Comparison of ENCODE assay signal across 9 cellular contexts in genomic region chr16:88331989-88332920, GRCh38. TPM values are rescaled to one million over a fixed set of nuclear protein-coding genes. Genes with fewer than 3 reads are reported as not detected.
A peak's percentile ranks its signal among the peaks of the same experiment; 100 is the strongest.
DNase-seq lines count a peak whose midpoint lies in the region; ATAC-seq and TF ChIP-seq lines count a peak whose summit lies in the region.
"Had no signal": no experiment of that assay in that cellular context is flagged by ENCODE, and none has a peak within 500 bp of the region (broad histone marks: within the 10 kb centered on the region; RNA-seq: fewer than 3 reads in every experiment).

No MANE protein-coding gene starts in this region.

- no peak for TF ChIP-seq POLR2A in suprapubic skin (IDR thresholded peaks at IDR 0.05)

- peaks cover 6% of the 10 kb centered on the region for H3K27me3 Mint-ChIP-seq in activated CD8-positive, alpha-beta T cell treated with anti-CD3 and anti-CD28 coated beads for 36 hours

- H3K36me3 Mint-ChIP-seq in activated CD8-positive, alpha-beta T cell treated with anti-CD3 and anti-CD28 coated beads for 36 hours (ENCODE audit: low read depth), result no peaks in the 10 kb centered on the region

- no peaks in the 10 kb centered on the region for H3K9me3 ChIP-seq in HEK293 (ENCODE audit: control insufficient read depth, insufficient read depth, low read depth, low read length)
- H3K9me3 ChIP-seq in ascending aorta, result no peaks in the 10 kb centered on the region
- H3K9me3 ChIP-seq in suprapubic skin, result no peaks in the 10 kb centered on the region
- no peaks in the 10 kb centered on the region for H3K9me3 ChIP-seq in BE2C
- H3K9me3 ChIP-seq in OCI-LY7 (ENCODE audit: low read length), result no peaks in the 10 kb centered on the region

- BruUV-seq in OCI-LY7 (replicated peaks; lab: Mats Ljungman, UMichigan), result no TSS peak

- WGBS in suprapubic skin, result 41% methylated on average over 19 of the region's 23 CpGs

- POLR2A ChIA-PET in HEK293 (lab: Yijun Ruan, JAX), result no interaction called here
- POLR2A ChIA-PET in activated CD8-positive, alpha-beta T cell treated with anti-CD3 and anti-CD28 coated beads for 36 hours (lab: Charles Lee), result no interaction called here
- POLR2A ChIA-PET in OCI-LY7 (lab: Charles Lee), result no interaction called here

- H3K9me3 Mint-ChIP-seq in activated CD8-positive, alpha-beta T cell treated with anti-CD3 and anti-CD28 coated beads for 36 hours, result peaks cover 9% of the 10 kb centered on the region

- no peak overlapping the region for H2AFZ ChIP-seq in OCI-LY7 (ENCODE audit: low read length)

- TF ChIP-seq EP300 in suprapubic skin (IDR thresholded peaks at IDR 0.05), result no peak

- no peaks in the 10 kb centered on the region for H3K4me1 ChIP-seq in HEK293 (ENCODE audit: control insufficient read depth, insufficient read depth, low read length)
- peaks cover 8 to 9% of the 10 kb centered on the region in 2 donors for H3K4me1 ChIP-seq in ascending aorta
- peaks cover 17% of the 10 kb centered on the region for H3K4me1 ChIP-seq in suprapubic skin
- no peaks in the 10 kb centered on the region for H3K4me1 ChIP-seq in BE2C
- H3K4me1 ChIP-seq in OCI-LY7 (ENCODE audit: insufficient read depth, low read length, poor library complexity, severe bottlenecking), result no peaks in the 10 kb centered on the region

- no peaks in the 10 kb centered on the region for H3K79me2 ChIP-seq in OCI-LY7 (ENCODE audit: insufficient read depth, low read depth, low read length)

- TF ChIP-seq CTCF in HEK293 (tag by site-specific recombination; IDR thresholded peaks at IDR 0.05), result no peak
- TF ChIP-seq CTCF in ascending aorta (IDR thresholded peaks at IDR 0.05), result no peak
- TF ChIP-seq CTCF in suprapubic skin (IDR thresholded peaks at IDR 0.05), result no peak
- TF ChIP-seq CTCF in activated CD8-positive, alpha-beta T cell treated with anti-CD3 and anti-CD28 coated beads for 36 hours (IDR thresholded peaks at IDR 0.05), result no peak
- TF ChIP-seq CTCF in BE2C (IDR thresholded peaks at IDR 0.05; ENCODE audit: low read depth, low read length), result no peak
- TF ChIP-seq CTCF in OCI-LY7 (conservative IDR thresholded peaks at IDR 0.05; ENCODE audit: low read length), result no peak

- H3K27ac Mint-ChIP-seq in activated CD8-positive, alpha-beta T cell treated with anti-CD3 and anti-CD28 coated beads for 36 hours, result no peak overlapping the region
- H3K27ac Mint-ChIP-seq: dendritic cell treated with granulocyte-macrophage colony-stimulating factor and Interleukin-4, amounts not matched to agents 40 ng/mL and 50 ng/mL, for 4 days had no signal

- no peaks in the 10 kb centered on the region for H3K27me3 ChIP-seq in ascending aorta
- no peaks in the 10 kb centered on the region for H3K27me3 ChIP-seq in suprapubic skin
- H3K27me3 ChIP-seq in BE2C, result no peaks in the 10 kb centered on the region

- CTCF ChIA-PET in HEK293 (lab: Yijun Ruan, JAX) (interaction anchor here (1.0 kb wide), 1 partner anchor 46 kb away, joined by 3 read pairs; no protein-coding TSS in a partner anchor), OCI-LY7 (lab: Charles Lee; ENCODE audit: unreplicated experiment) (no interaction called here)
- CTCF ChIA-PET in activated CD8-positive, alpha-beta T cell treated with anti-CD3 and anti-CD28 coated beads for 36 hours (lab: Charles Lee), result no interaction called here

- no peaks in the 10 kb centered on the region for H4K20me1 ChIP-seq in OCI-LY7 (ENCODE audit: insufficient read depth, low read length)

- no peak for ATAC-seq in activated CD8-positive, alpha-beta T cell treated with anti-CD3 and anti-CD28 coated beads for 36 hours

- H3K4me3 ChIP-seq in HEK293 (ENCODE audit: low read depth, low read length), result no peak overlapping the region
- H3K4me3 ChIP-seq in ascending aorta, result no peak overlapping the region
- H3K4me3 ChIP-seq in suprapubic skin, result peak overlapping the region; percentile 5
- H3K4me3 ChIP-seq in BE2C (ENCODE audit: low read depth, low read length), result no peak overlapping the region
- no peak overlapping the region for H3K4me3 ChIP-seq in OCI-LY7 (ENCODE audit: low read depth, low read length, poor library complexity, severe bottlenecking)

- no peaks in the 10 kb centered on the region for H3K36me3 ChIP-seq in HEK293 (ENCODE audit: control insufficient read depth in 2 of 2, insufficient read depth in 1 of 2, low read length in 2 of 2)
- H3K36me3 ChIP-seq in ascending aorta, result no peaks in the 10 kb centered on the region
- H3K36me3 ChIP-seq in suprapubic skin, result no peaks in the 10 kb centered on the region
- no peaks in the 10 kb centered on the region for H3K36me3 ChIP-seq in BE2C
- H3K36me3 ChIP-seq in OCI-LY7 (ENCODE audit: insufficient read depth, low read length), result no peaks in the 10 kb centered on the region

- peaks cover 7% of the 10 kb centered on the region for H3K4me1 Mint-ChIP-seq in activated CD8-positive, alpha-beta T cell treated with anti-CD3 and anti-CD28 coated beads for 36 hours (ENCODE audit: low read depth)

- intact Hi-C loops in ascending aorta (cut with DNase I), result no loop called here
- intact Hi-C loops in activated CD8-positive, alpha-beta T cell treated with anti-CD3 and anti-CD28 coated beads for 36 hours (cut with micrococcal nuclease), result no loop called here
- intact Hi-C loops in OCI-LY7 (cut with micrococcal nuclease; ENCODE audit: unreplicated experiment), result no loop called here

- H3K27ac ChIP-seq in HEK293 (ENCODE audit: extremely low read depth, low read depth, low read length) (no peak overlapping the region), ascending aorta (peak overlapping the region; percentile 47 to 48), suprapubic skin (peak overlapping the region; percentile 54), OCI-LY7 (ENCODE audit: low read depth, low read length, poor library complexity, severe bottlenecking) (no peak overlapping the region)

- peak; percentile 31 to 90 for DNase-seq in ascending aorta (ENCODE audit: low spot score in 2 of 2)
- DNase-seq in hepatic stellate cell (ENCODE audit: low spot score), result peak; percentile 97
- peak in 1 of 2 donors; percentile 91 for DNase-seq in suprapubic skin (ENCODE audit: low spot score in 2 of 2)
- no peak for DNase-seq in activated CD4-positive, alpha-beta T cell treated with anti-CD3 and anti-CD28 coated beads for 1 hour
- no peak for DNase-seq in activated CD8-positive, alpha-beta T cell treated with anti-CD3 and anti-CD28 coated beads for 36 hours
- no peak for DNase-seq in BE2C
- DNase-seq in OCI-LY7 (ENCODE audit: low spot score), result no peak

- H3K4me2 ChIP-seq in OCI-LY7 (ENCODE audit: low read length), result no peak overlapping the region

- H3K9me2 ChIP-seq in OCI-LY7 (ENCODE audit: insufficient read depth, low read length), result no peaks in the 10 kb centered on the region

- H3K4me3 Mint-ChIP-seq in activated CD8-positive, alpha-beta T cell treated with anti-CD3 and anti-CD28 coated beads for 36 hours, result no peak overlapping the region

TF ChIP-seq in HEK293, 187 proteins besides CTCF, POLR2A, EP300 and RAD21:
- TF ChIP-seq, protein P1, sequence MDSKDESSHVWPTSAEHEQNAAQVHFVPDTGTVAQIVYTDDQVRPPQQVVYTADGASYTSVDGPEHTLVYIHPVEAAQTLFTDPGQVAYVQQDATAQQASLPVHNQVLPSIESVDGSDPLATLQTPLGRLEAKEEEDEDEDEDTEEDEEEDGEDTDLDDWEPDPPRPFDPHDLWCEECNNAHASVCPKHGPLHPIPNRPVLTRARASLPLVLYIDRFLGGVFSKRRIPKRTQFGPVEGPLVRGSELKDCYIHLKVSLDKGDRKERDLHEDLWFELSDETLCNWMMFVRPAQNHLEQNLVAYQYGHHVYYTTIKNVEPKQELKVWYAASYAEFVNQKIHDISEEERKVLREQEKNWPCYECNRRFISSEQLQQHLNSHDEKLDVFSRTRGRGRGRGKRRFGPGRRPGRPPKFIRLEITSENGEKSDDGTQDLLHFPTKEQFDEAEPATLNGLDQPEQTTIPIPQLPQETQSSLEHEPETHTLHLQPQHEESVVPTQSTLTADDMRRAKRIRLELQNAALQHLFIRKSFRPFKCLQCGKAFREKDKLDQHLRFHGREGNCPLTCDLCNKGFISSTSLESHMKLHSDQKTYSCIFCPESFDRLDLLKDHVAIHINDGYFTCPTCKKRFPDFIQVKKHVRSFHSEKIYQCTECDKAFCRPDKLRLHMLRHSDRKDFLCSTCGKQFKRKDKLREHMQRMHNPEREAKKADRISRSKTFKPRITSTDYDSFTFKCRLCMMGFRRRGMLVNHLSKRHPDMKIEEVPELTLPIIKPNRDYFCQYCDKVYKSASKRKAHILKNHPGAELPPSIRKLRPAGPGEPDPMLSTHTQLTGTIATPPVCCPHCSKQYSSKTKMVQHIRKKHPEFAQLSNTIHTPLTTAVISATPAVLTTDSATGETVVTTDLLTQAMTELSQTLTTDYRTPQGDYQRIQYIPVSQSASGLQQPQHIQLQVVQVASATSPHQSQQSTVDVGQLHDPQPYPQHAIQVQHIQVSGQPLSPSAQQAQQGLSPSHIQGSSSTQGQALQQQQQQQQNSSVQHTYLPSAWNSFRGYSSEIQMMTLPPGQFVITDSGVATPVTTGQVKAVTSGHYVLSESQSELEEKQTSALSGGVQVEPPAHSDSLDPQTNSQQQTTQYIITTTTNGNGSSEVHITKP (tag by site-specific recombination; IDR thresholded peaks at IDR 0.05), result peak; percentile 57
- no peak for TF ChIP-seq ZNF449 (tag by site-specific recombination; IDR thresholded peaks at IDR 0.05)

RNA-seq across cellular contexts. Expression of gene ZNF469, which starts 50.5 kb away (rescaled TPM):
- total RNA-seq in ascending aorta, result 3.0 TPM
- under 1 TPM; 0.24 to 0.55 (median 0.41) TPM for total RNA-seq in suprapubic skin
- under 1 TPM; 0.45 to 0.56 TPM for total RNA-seq in activated CD8-positive, alpha-beta T cell treated with anti-CD3 and anti-CD28 coated beads for 36 hours
- polyA plus RNA-seq in BE2C (2012; ENCODE audit: insufficient read depth, insufficient read length, low read depth), result not detected
- under 0.01 TPM in 1 of 2 replicates, not detected in the other for total RNA-seq in OCI-LY7 (2014; rRNA removed; shearing (Covaris generic))
- total RNA-seq in OCI-LY7 (2022), result 0.02 TPM in 1 of 2 replicates, not detected in the other

Comparison
In these comparisons a context has a peak if more than half of its experiments do, and no peak if none do; other contexts are left out.
1. H3K27ac ChIP-seq: peak in ascending aorta (2 of 2) and suprapubic skin (single experiment); none in HEK293 (single experiment) and OCI-LY7 (single experiment).
2. DNase-seq: peak in ascending aorta (2 of 2) and hepatic stellate cell (single experiment); none in activated CD4-positive, alpha-beta T cell treated with anti-CD3 and anti-CD28 coated beads for 1 hour (single experiment), activated CD8-positive, alpha-beta T cell treated with anti-CD3 and anti-CD28 coated beads for 36 hours (single experiment), BE2C (single experiment) and OCI-LY7 (single experiment).